30 cellular contexts compared by ENCODE assay signal in genomic region chr3:20916966-20917606, GRCh38.
"Had no signal": no experiment of that assay in that cellular context is flagged by ENCODE, and none has a peak within 500 bp of the region (broad histone marks: within the 10 kb centered on the region; RNA-seq: fewer than 3 reads in every experiment).

No MANE protein-coding gene starts in this region.

- H3K27ac Mint-ChIP-seq: dendritic cell treated with granulocyte-macrophage colony-stimulating factor and Interleukin-4, amounts not matched to agents 40 ng/mL and 50 ng/mL, for 4 days; naive B cell; nephron progenitor cell; progenitor cell of endocrine pancreas; stimulated activated naive B cell treated with anti-CD40 and anti-IgM and Interleukin-4, amounts not matched to agents 10 μg/mL and 1 μg/mL and 100 μg/mL, for 72 hours; T-helper 17 cell had no signal

- H3K27ac ChIP-seq: esophagus muscularis mucosa, heart right ventricle, left ventricle myocardium inferior, ovary, sigmoid colon, stomach, thyroid gland, upper lobe of left lung, vagina had no signal

- H3K4me3 Mint-ChIP-seq: dendritic cell treated with granulocyte-macrophage colony-stimulating factor and Interleukin-4, amounts not matched to agents 40 ng/mL and 50 ng/mL, for 4 days; naive B cell; nephron progenitor cell; stimulated activated naive B cell treated with anti-CD40 and anti-IgM and Interleukin-4, amounts not matched to agents 10 μg/mL and 1 μg/mL and 100 μg/mL, for 72 hours; T-helper 17 cell had no signal

- H3K4me1 Mint-ChIP-seq: naive B cell; nephron progenitor cell; stimulated activated naive B cell treated with anti-CD40 and anti-IgM and Interleukin-4, amounts not matched to agents 10 μg/mL and 1 μg/mL and 100 μg/mL, for 72 hours; T-helper 17 cell had no signal

- H3K36me3 Mint-ChIP-seq: stimulated activated naive B cell treated with anti-CD40 and anti-IgM and Interleukin-4, amounts not matched to agents 10 μg/mL and 1 μg/mL and 100 μg/mL, for 72 hours had no signal

- ATAC-seq: heart right ventricle; stimulated activated naive B cell treated with anti-CD40 and anti-IgM and Interleukin-4, amounts not matched to agents 10 μg/mL and 1 μg/mL and 100 μg/mL, for 72 hours; T-helper 17 cell had no signal

- DNase-seq: activated CD4-positive, alpha-beta T cell treated with anti-CD3 and anti-CD28 coated beads for 4 hours; activated CD4-positive, alpha-beta T cell treated with anti-CD3 and anti-CD28 coated beads, Interleukin-2, amount 50 U/mL, for 4 hours; activated CD4-positive, CD25-positive, alpha-beta regulatory T cell; activated effector memory CD4-positive, alpha-beta T cell treated with Interleukin-2 at 50 U/mL for 16 hours; activated naive CD4-positive, alpha-beta T cell treated with Interleukin-2 at 50 U/mL for 16 hours; amniotic stem cell; caudate nucleus; foreskin melanocyte; heart right ventricle; islet precursor cell; left ventricle myocardium inferior; naive B cell; nephron progenitor cell; ovary; retina; sigmoid colon; stimulated activated CD4-positive, alpha-beta T cell treated with anti-CD3 and anti-CD28 coated beads, Interleukin-15, amount 100 ng/mL, for 24 hours; stimulated activated CD4-positive, alpha-beta T cell treated with anti-CD3 and anti-CD28 coated beads, Interleukin-2, amount 100 ng/mL, for 24 hours; stimulated activated naive B cell treated with anti-CD40 and anti-IgM and Interleukin-4, amounts not matched to agents 10 μg/mL and 1 μg/mL and 100 μg/mL, for 72 hours; stomach; T-helper 17 cell; T1000; thyroid gland; upper lobe of left lung had no signal

- H3K27me3 Mint-ChIP-seq: dendritic cell treated with granulocyte-macrophage colony-stimulating factor and Interleukin-4, amounts not matched to agents 40 ng/mL and 50 ng/mL, for 4 days; naive B cell; progenitor cell of endocrine pancreas; stimulated activated naive B cell treated with anti-CD40 and anti-IgM and Interleukin-4, amounts not matched to agents 10 μg/mL and 1 μg/mL and 100 μg/mL, for 72 hours; T-helper 17 cell had no signal

- H3K9me3 ChIP-seq: ovary, thyroid gland, vagina had no signal

- H3K4me1 ChIP-seq: esophagus muscularis mucosa, heart right ventricle, left ventricle myocardium inferior, sigmoid colon, stomach, thyroid gland, upper lobe of left lung, vagina had no signal

- H3K4me3 ChIP-seq: esophagus muscularis mucosa, heart right ventricle, left ventricle myocardium inferior, lung, ovary, sigmoid colon, smooth muscle cell, stomach, thyroid gland, upper lobe of left lung, vagina had no signal

- H3K36me3 ChIP-seq: esophagus muscularis mucosa, heart right ventricle, left ventricle myocardium inferior, ovary, sigmoid colon, stomach, thyroid gland, upper lobe of left lung, vagina had no signal

- H3K27me3 ChIP-seq: esophagus muscularis mucosa, heart right ventricle, ovary, sigmoid colon, stomach, thyroid gland, upper lobe of left lung, vagina had no signal
